Comparison of ENCODE assay signal across 1 cellular context in the genomic region with DNA sequence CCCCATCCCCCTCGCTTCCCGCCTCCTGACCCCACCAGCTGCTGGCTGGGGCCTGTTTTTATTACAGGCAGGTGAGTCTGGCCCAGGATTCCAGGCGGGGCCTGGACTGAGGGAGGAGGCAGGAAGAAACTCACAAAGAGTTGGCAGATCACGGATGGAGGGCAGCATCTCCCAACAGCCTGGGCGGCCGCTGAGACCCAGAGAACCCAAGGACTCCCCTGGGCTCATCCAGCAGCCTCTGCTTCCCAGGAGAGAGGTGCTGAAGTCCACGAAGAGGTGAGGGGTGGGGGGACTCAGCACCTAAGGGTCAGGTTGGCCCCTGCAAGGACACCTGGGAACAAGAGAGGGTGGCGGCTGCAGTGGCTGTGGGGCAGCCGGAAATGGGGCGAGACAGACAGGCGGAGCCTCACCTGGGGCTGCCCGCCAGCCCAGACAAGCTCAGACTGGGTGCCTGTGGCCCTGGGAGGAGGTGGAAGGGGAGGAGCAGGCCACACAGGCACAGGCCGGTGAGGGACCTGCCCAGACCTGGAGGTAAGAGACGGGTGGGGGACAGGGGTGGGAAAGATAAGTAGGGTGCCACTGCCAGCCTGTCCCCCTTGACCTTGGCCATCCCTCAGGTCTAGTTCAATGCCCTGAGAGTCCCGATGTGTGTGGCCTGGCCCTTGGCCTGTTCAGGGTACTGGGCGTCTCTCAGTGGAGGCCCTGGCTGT.
TF ChIP-seq lines count a peak whose summit lies in the region.

No MANE protein-coding gene starts in this region.

TF ChIP-seq in IMR-90, 13 proteins besides CTCF, POLR2A, EP300 and RAD21 (continued from another document):
- TF ChIP-seq CHD1 (IDR thresholded peaks at IDR 0.05; ENCODE audit: low read depth, low read length) (no peak), MAZ (IDR thresholded peaks at IDR 0.05; ENCODE audit: borderline replicate concordance, low read depth, low read length) (no peak), FOS (IDR thresholded peaks at IDR 0.05; ENCODE audit: low read depth, low read length) (no peak), CEBPB (IDR thresholded peaks at IDR 0.05; ENCODE audit: low read depth, low read length) (no peak), RFX5 (IDR thresholded peaks at IDR 0.05; ENCODE audit: low read depth, low read length) (no peak), RCOR1 (IDR thresholded peaks at IDR 0.05; ENCODE audit: insufficient replicate concordance, low read length) (no peak), MAFK (IDR thresholded peaks at IDR 0.05; ENCODE audit: low read depth, low read length) (no peak)
